Comparison of ENCODE assay signal across 9 cellular contexts in the genomic region with DNA sequence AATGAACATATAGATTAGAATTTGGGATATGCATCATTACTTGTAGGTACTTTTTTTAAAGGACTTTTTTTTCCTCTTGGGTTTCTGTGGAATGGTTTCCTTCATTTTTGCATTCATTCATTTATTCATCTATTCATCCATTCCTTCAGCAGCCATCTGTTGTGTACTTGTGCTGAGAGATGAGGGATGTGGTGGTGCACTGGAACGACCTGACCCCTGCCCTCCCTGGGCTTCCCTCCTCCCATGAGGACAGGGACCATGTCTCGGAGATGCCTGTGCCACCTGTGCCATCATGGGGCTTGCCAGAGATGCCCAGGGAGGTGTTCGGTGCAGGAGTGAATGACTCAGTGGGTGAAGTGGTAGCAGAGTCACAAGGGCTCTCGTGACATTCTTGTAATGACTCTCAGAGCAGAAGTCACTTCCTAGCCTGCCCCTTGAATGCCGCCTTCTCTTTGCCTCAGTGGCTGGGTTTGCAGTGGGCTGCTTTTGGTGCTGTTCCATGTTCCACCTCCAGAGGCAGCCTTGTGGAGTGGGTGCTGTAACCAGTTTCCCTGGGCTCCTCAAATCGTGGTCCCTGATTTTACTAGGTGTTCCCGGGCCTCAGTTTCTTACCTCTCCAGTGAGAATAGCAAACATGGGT. TPM values are rescaled to one million over a fixed set of nuclear protein-coding genes. Genes with fewer than 3 reads are reported as not detected.
A peak's percentile ranks its signal among the peaks of the same experiment; 100 is the strongest.
DNase-seq lines count a peak whose midpoint lies in the region; ATAC-seq, FAIRE-seq and TF ChIP-seq lines count a peak whose summit lies in the region.
"Had no signal": no experiment of that assay in that cellular context is flagged by ENCODE, and none has a peak within 500 bp of the region (broad histone marks: within the 10 kb centered on the region; RNA-seq: fewer than 3 reads in every experiment).

No MANE protein-coding gene starts in this region.

- intact Hi-C loops in kidney (cut with DNase I) (no loop called here), left colon (cut with DNase I, micrococcal nuclease) (no loop called here)

- no peak overlapping the region for H3K27ac ChIP-seq in kidney (ENCODE audit: low read depth in 2 of 2, low read length in 2 of 2)
- H3K27ac ChIP-seq: neutrophil had no signal

- no peak overlapping the region for H3K4me3 ChIP-seq in kidney (ENCODE audit: low read length in 2 of 2)

- peak overlapping the region; percentile 85 for H3K27ac Mint-ChIP-seq in activated CD4-positive, alpha-beta memory T cell treated with anti-CD3 and anti-CD28 coated beads, Interleukin-2, amount 10 ng/mL, durations not matched to agents 7 days and 5 days

- CTCF ChIA-PET in activated CD4-positive, alpha-beta memory T cell treated with anti-CD3 and anti-CD28 coated beads, Interleukin-2, amount 10 ng/mL, durations not matched to agents 7 days and 5 days (lab: Charles Lee): interaction anchor here (1.0 to 2.4 kb wide), 2 partner anchors 11 to 268 kb away, joined by 3 to 14 read pairs; a partner anchor contains a TSS

- H3K9ac ChIP-seq in kidney (ENCODE audit: low read length in 2 of 2): no peak overlapping the region

- POLR2A ChIA-PET in activated CD4-positive, alpha-beta memory T cell treated with anti-CD3 and anti-CD28 coated beads, Interleukin-2, amount 10 ng/mL, durations not matched to agents 7 days and 5 days (lab: Charles Lee): no interaction called here

- H3K9me3 ChIP-seq in kidney (ENCODE audit: control insufficient read depth in 1 of 2, low read length in 2 of 2): no peaks in the 10 kb centered on the region
- H3K9me3 ChIP-seq: neutrophil had no signal

- TF ChIP-seq CTCF in kidney (IDR thresholded peaks at IDR 0.05; ENCODE audit: borderline replicate concordance, extremely low read depth, insufficient read depth): peak; percentile 26

- no peak for FAIRE-seq in kidney (lab: Jason Lieb, UNC)

- H3K4me1 ChIP-seq in kidney (ENCODE audit: control insufficient read depth in 1 of 2, insufficient read depth in 1 of 2, low read depth in 1 of 2, low read length in 2 of 2): peaks cover 2 to 3% of the 10 kb centered on the region in 2 donors

- no peaks in the 10 kb centered on the region for H3K27me3 Mint-ChIP-seq in activated CD4-positive, alpha-beta memory T cell treated with anti-CD3 and anti-CD28 coated beads, Interleukin-2, amount 10 ng/mL, durations not matched to agents 7 days and 5 days

- DNase-seq in activated CD4-positive, alpha-beta memory T cell treated with anti-CD3 and anti-CD28 coated beads, Interleukin-2, amount 10 ng/mL, durations not matched to agents 7 days and 5 days: peak; percentile 85
- DNase-seq in kidney (no peak), left colon (no peak), LoVo (ENCODE audit: low spot score) (no peak), NK-92 (lab: John Stamatoyannopoulos, UW; ENCODE audit: unreplicated experiment) (no peak)

- ATAC-seq in GM18505 (IDR thresholded peaks at IDR 0.05; ENCODE audit: unreplicated experiment) (peak; percentile 53), HG03135 (IDR thresholded peaks at IDR 0.05; ENCODE audit: unreplicated experiment) (peak; percentile 53), left colon (no peak), GM21381 (IDR thresholded peaks at IDR 0.05; ENCODE audit: unreplicated experiment) (no peak)

- H3K9me3 Mint-ChIP-seq in activated CD4-positive, alpha-beta memory T cell treated with anti-CD3 and anti-CD28 coated beads, Interleukin-2, amount 10 ng/mL, durations not matched to agents 7 days and 5 days: peaks cover 3% of the 10 kb centered on the region

- H3K36me3 Mint-ChIP-seq in activated CD4-positive, alpha-beta memory T cell treated with anti-CD3 and anti-CD28 coated beads, Interleukin-2, amount 10 ng/mL, durations not matched to agents 7 days and 5 days (ENCODE audit: low read depth): peaks cover 56% of the 10 kb centered on the region

- no peak for TF ChIP-seq POLR2A in GM18505 (IDR thresholded peaks at IDR 0.05; ENCODE audit: borderline replicate concordance, extremely low read depth, insufficient read depth, insufficient read length)

- H3K4me1 Mint-ChIP-seq in activated CD4-positive, alpha-beta memory T cell treated with anti-CD3 and anti-CD28 coated beads, Interleukin-2, amount 10 ng/mL, durations not matched to agents 7 days and 5 days: peaks cover 90% of the 10 kb centered on the region

- peak overlapping the region; percentile 43 for H3K4me3 Mint-ChIP-seq in activated CD4-positive, alpha-beta memory T cell treated with anti-CD3 and anti-CD28 coated beads, Interleukin-2, amount 10 ng/mL, durations not matched to agents 7 days and 5 days

- peaks cover 0 to 4% of the 10 kb centered on the region in 2 donors for H3K36me3 ChIP-seq in kidney (ENCODE audit: control insufficient read depth in 1 of 2, insufficient read depth in 2 of 2, low read length in 2 of 2)

RNA-seq across cellular contexts. Expression of a gene that starts 43.9 kb away (rescaled TPM):
- 10 to 100 TPM; 30.3 to 32.4 TPM for total RNA-seq in activated CD4-positive, alpha-beta memory T cell treated with anti-CD3 and anti-CD28 coated beads, Interleukin-2, amount 10 ng/mL, durations not matched to agents 7 days and 5 days
- total RNA-seq in kidney (51.9 TPM), left colon (10 to 100 TPM; 27.3 to 41.6 TPM)
- 10.8 TPM for polyA plus RNA-seq in kidney (ENCODE audit: insufficient read depth, low read depth, low replicate concordance)

RNA-seq across cellular contexts. Expression of a gene that starts 46.0 kb away (rescaled TPM):
- total RNA-seq in activated CD4-positive, alpha-beta memory T cell treated with anti-CD3 and anti-CD28 coated beads, Interleukin-2, amount 10 ng/mL, durations not matched to agents 7 days and 5 days: 10 to 100 TPM; 24.2 to 24.7 TPM
- total RNA-seq in kidney: 31.0 TPM
- polyA plus RNA-seq in kidney (ENCODE audit: insufficient read depth, low read depth, low replicate concordance): 46.2 TPM
- 10 to 100 TPM; 22.9 to 24.6 TPM for total RNA-seq in left colon

Comparison
In these comparisons a context has a peak if more than half of its experiments do, and no peak if none do; other contexts are left out.
1. ATAC-seq: peak in GM18505 (single experiment) and HG03135 (single experiment); none in left colon (single experiment) and GM21381 (single experiment).